8 cellular contexts compared by ENCODE assay signal in the genomic region with DNA sequence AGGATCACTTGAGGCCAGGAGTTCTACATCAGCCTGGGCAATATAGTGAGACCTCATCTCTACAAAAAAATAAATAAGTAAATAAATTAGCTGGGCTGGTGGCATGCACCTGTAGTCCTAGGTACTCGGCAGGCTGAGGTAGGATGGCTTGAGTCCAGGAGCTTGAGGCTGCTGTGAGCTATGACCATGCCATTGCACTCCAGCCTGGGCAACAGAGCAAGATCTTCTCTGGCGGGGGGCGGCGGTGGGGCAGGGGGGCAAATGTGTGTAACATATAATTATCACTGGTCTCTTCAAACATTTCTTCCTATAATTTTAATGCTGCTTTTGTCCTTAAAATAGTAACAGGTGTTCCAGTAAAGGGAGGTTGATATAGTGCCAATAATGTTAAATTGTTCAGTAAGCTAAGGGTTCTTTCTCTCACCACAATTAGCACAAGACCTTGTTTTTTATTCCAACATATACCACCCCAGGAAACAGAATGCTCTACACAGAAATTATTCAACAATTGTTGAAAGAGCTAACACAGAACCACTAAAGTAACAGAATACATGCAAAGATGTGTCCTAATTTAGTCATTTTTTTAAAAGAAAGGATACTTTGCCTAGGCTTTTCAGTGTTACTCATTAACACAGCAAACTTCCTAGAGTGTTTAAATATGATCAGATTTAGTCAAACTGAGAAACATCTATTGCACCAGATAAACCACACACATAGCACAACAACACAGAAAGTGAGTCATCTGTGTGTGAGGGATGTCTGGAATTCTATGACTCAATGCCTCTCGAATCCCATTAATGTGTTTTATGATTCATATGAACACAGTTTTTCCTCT. TPM values are rescaled to one million over a fixed set of nuclear protein-coding genes. Genes with fewer than 3 reads are reported as not detected.
DNase-seq lines count a peak whose midpoint lies in the region; ATAC-seq, FAIRE-seq and TF ChIP-seq lines count a peak whose summit lies in the region.

No MANE protein-coding gene starts in this region.

- dilution Hi-C loops in keratinocyte (cut with MboI; ENCODE audit: extremely low pct_ligation_motif_present, low sequenced_read_pairs) = no loop called here

- H3K79me2 ChIP-seq in keratinocyte (ENCODE audit: control insufficient read depth, insufficient read depth, low read length) = peaks cover 17% of the 10 kb centered on the region

- peak; percentile 75 for ATAC-seq in GM21526 (IDR thresholded peaks at IDR 0.05; ENCODE audit: low FRiP score, unreplicated experiment)

- peak; percentile 67 for DNase-seq in GM06990 (ENCODE audit: extremely low read depth, insufficient read length)
- peak; percentile 40 for DNase-seq in HPDE6-E6E7 (ENCODE audit: extremely low spot score)
- no peak for DNase-seq in activated T-helper 2 cell treated with anti-CD3 and anti-CD28 coated beads, Interferon-gamma antibody, Interleukin-2, Interleukin-4, amounts not matched to agents 10 μg/mL and 5 μg/mL and 100 μg/mL, durations not matched to agents 14 hours and 24 hours and 36 hours (ENCODE audit: low spot score)
- peak; percentile 81 for DNase-seq in keratinocyte (ENCODE audit: low read depth, low spot score)
- DNase-seq in urothelium cell line (ENCODE audit: low spot score) = peak; percentile 82
- DNase-seq in nucleus accumbens (lab: John Stamatoyannopoulos, UW) = no peak
- no peak for DNase-seq in activated CD4-positive, CD25-positive, alpha-beta regulatory T cell treated with anti-CD3 and anti-CD28 coated beads, Interleukin-2, amount 50 U/mL, for 72 hours

- no peaks in the 10 kb centered on the region for H3K9me1 ChIP-seq in keratinocyte (ENCODE audit: control insufficient read depth, extremely low read depth, insufficient read depth, low read length)

- FAIRE-seq in keratinocyte (lab: Jason Lieb, UNC) (peak; percentile 83), urothelium cell line (lab: Jason Lieb, UNC) (peak; percentile 89)

- H3K9me3 ChIP-seq in keratinocyte (ENCODE audit: control insufficient read depth, low read depth, low read length) = no peaks in the 10 kb centered on the region

- no peak overlapping the region for H2AFZ ChIP-seq in keratinocyte (ENCODE audit: control insufficient read depth, low read length)

- intact Hi-C loops in activated T-helper 2 cell treated with anti-CD3 and anti-CD28 coated beads, Interferon-gamma antibody, Interleukin-2, Interleukin-4, amounts not matched to agents 10 μg/mL and 5 μg/mL and 100 μg/mL, durations not matched to agents 14 hours and 24 hours and 36 hours (cut with micrococcal nuclease) = loop anchor here (1.0 kb wide), 2 partner anchors 22 to 28 kb away; no protein-coding TSS in a partner anchor

- no peaks in the 10 kb centered on the region for H4K20me1 ChIP-seq in keratinocyte (ENCODE audit: control insufficient read depth, extremely low read depth, insufficient read depth, low read length)

- peak overlapping the region; percentile 65 for H3K4me2 ChIP-seq in keratinocyte (ENCODE audit: control insufficient read depth, extremely low read depth, insufficient read depth, low read depth, low read length)

- peaks cover 16% of the 10 kb centered on the region for H3K9me3 Mint-ChIP-seq in activated T-helper 2 cell treated with anti-CD3 and anti-CD28 coated beads, Interferon-gamma antibody, Interleukin-2, Interleukin-4, amounts not matched to agents 10 μg/mL and 5 μg/mL and 100 μg/mL, durations not matched to agents 14 hours and 24 hours and 36 hours

- no peaks in the 10 kb centered on the region for H3K36me3 ChIP-seq in GM06990 (ENCODE audit: control insufficient read depth, insufficient read depth, low read length)
- H3K36me3 ChIP-seq in keratinocyte (ENCODE audit: control insufficient read depth in 2 of 2, extremely low read depth in 1 of 2, insufficient read depth in 2 of 2, low read length in 2 of 2) = no peaks in the 10 kb centered on the region

- peaks cover 25% of the 10 kb centered on the region for H3K4me1 ChIP-seq in keratinocyte (ENCODE audit: control insufficient read depth, extremely low read depth, insufficient read depth, low read length)

- H3K27ac ChIP-seq in keratinocyte (ENCODE audit: control insufficient read depth, insufficient read depth, low read length) = peak overlapping the region; percentile 69

- H3K4me3 ChIP-seq in GM06990 (replicated peaks; ENCODE audit: low read depth, low read length) (no peak overlapping the region), keratinocyte (ENCODE audit: control insufficient read depth in 2 of 3, extremely low read depth in 1 of 3, insufficient read depth in 2 of 3, low read depth in 1 of 3, low read length in 3 of 3) (no peak overlapping the region)

- H3K27me3 Mint-ChIP-seq in activated T-helper 2 cell treated with anti-CD3 and anti-CD28 coated beads, Interferon-gamma antibody, Interleukin-2, Interleukin-4, amounts not matched to agents 10 μg/mL and 5 μg/mL and 100 μg/mL, durations not matched to agents 14 hours and 24 hours and 36 hours (ENCODE audit: low read depth) = no peaks in the 10 kb centered on the region

- H3K4me3 Mint-ChIP-seq in activated T-helper 2 cell treated with anti-CD3 and anti-CD28 coated beads, Interferon-gamma antibody, Interleukin-2, Interleukin-4, amounts not matched to agents 10 μg/mL and 5 μg/mL and 100 μg/mL, durations not matched to agents 14 hours and 24 hours and 36 hours (ENCODE audit: low read depth) = peak overlapping the region; percentile 31

- peak overlapping the region; percentile 65 for H3K27ac Mint-ChIP-seq in activated T-helper 2 cell treated with anti-CD3 and anti-CD28 coated beads, Interferon-gamma antibody, Interleukin-2, Interleukin-4, amounts not matched to agents 10 μg/mL and 5 μg/mL and 100 μg/mL, durations not matched to agents 14 hours and 24 hours and 36 hours

- H3K27me3 ChIP-seq in GM06990 (replicated peaks; ENCODE audit: control insufficient read depth, insufficient read depth, low read length) (no peaks in the 10 kb centered on the region), keratinocyte (ENCODE audit: control insufficient read depth, extremely low read depth, insufficient read depth, low read length) (no peaks in the 10 kb centered on the region)

- H3K36me3 Mint-ChIP-seq in activated T-helper 2 cell treated with anti-CD3 and anti-CD28 coated beads, Interferon-gamma antibody, Interleukin-2, Interleukin-4, amounts not matched to agents 10 μg/mL and 5 μg/mL and 100 μg/mL, durations not matched to agents 14 hours and 24 hours and 36 hours (ENCODE audit: low read depth) = peaks cover 64% of the 10 kb centered on the region

- peaks cover 54% of the 10 kb centered on the region for H3K4me1 Mint-ChIP-seq in activated T-helper 2 cell treated with anti-CD3 and anti-CD28 coated beads, Interferon-gamma antibody, Interleukin-2, Interleukin-4, amounts not matched to agents 10 μg/mL and 5 μg/mL and 100 μg/mL, durations not matched to agents 14 hours and 24 hours and 36 hours (ENCODE audit: low read depth)

- no peak for TF ChIP-seq CTCF in GM06990 (IDR thresholded peaks at IDR 0.05; ENCODE audit: insufficient read depth, low read length, poor library complexity, severe bottlenecking)
- TF ChIP-seq CTCF in keratinocyte (optimal IDR thresholded peaks at IDR 0.05 in 1 of 3, IDR thresholded peaks at IDR 0.05 in 1 of 3, conservative IDR thresholded peaks at IDR 0.05 in 1 of 3; ENCODE audit: extremely low read depth in 1 of 3, insufficient read depth in 2 of 3, low read length in 3 of 3) = no peak

- no peak overlapping the region for H3K9ac ChIP-seq in keratinocyte (ENCODE audit: control insufficient read depth, extremely low read depth, insufficient read depth, low read length)

RNA-seq across cellular contexts. Expression of gene ANKRD28, which starts 29.1 kb away (rescaled TPM):
- total RNA-seq in activated T-helper 2 cell treated with anti-CD3 and anti-CD28 coated beads, Interferon-gamma antibody, Interleukin-2, Interleukin-4, amounts not matched to agents 10 μg/mL and 5 μg/mL and 100 μg/mL, durations not matched to agents 14 hours and 24 hours and 36 hours = 44.2 and 45.5 TPM in 2 replicates
- 16.4 to 32.7 TPM (median 22.0 TPM) in 3 replicates for polyA plus RNA-seq in keratinocyte
- polyA plus RNA-seq in keratinocyte (2011; ENCODE audit: low read depth) = 20.7 TPM
- polyA plus RNA-seq in keratinocyte (2011; cell fraction: cytosol; rRNA removed) = 11.3 and 20.7 TPM in 2 replicates
- polyA plus RNA-seq in keratinocyte (2011; cell fraction: nucleus; rRNA removed) = 27.6 and 33.4 TPM in 2 replicates
- polyA plus RNA-seq in keratinocyte (2012; ENCODE audit: low replicate concordance) = 11.8 and 20.4 TPM in 2 replicates
- polyA minus RNA-seq in keratinocyte = 25.9 to 81.2 TPM (median 30.5 TPM) in 3 replicates
- polyA minus RNA-seq in keratinocyte (2011; cell fraction: cytosol; rRNA and poly(A)+ RNA removed) = 24.9 TPM
- polyA minus RNA-seq in keratinocyte (2011; cell fraction: nucleus; rRNA and poly(A)+ RNA removed) = 30.4 and 65.2 TPM in 2 replicates

Comparison
In these comparisons a context has a peak if more than half of its experiments do, and no peak if none do; other contexts are left out.
1. DNase-seq: peak in GM06990 (single experiment), HPDE6-E6E7 (single experiment), keratinocyte (single experiment) and urothelium cell line (single experiment); none in activated T-helper 2 cell treated with anti-CD3 and anti-CD28 coated beads, Interferon-gamma antibody, Interleukin-2, Interleukin-4, amounts not matched to agents 10 μg/mL and 5 μg/mL and 100 μg/mL, durations not matched to agents 14 hours and 24 hours and 36 hours (single experiment), nucleus accumbens (0 of 56) and activated CD4-positive, CD25-positive, alpha-beta regulatory T cell treated with anti-CD3 and anti-CD28 coated beads, Interleukin-2, amount 50 U/mL, for 72 hours (single experiment).